Comparison of ENCODE assay signal across 8 cellular contexts in genomic region chr7:73683916-73684693, GRCh38. TPM values are rescaled to one million over a fixed set of nuclear protein-coding genes. Genes with fewer than 3 reads are reported as not detected.
A peak's percentile ranks its signal among the peaks of the same experiment; 100 is the strongest.
DNase-seq lines count a peak whose midpoint lies in the region; ATAC-seq, FAIRE-seq and TF ChIP-seq lines count a peak whose summit lies in the region.

No MANE protein-coding gene starts in this region.

- H3K27ac ChIP-seq in Peyer's patch: peak overlapping the region; percentile 78 to 86 (median 83)
- peak overlapping the region; percentile 79 to 87 (median 85) for H3K27ac ChIP-seq in esophagus muscularis mucosa (replicated peaks in 1 of 4)
- peak overlapping the region; percentile 51 to 92 (median 73) for H3K27ac ChIP-seq in pancreas

- peak in 3 of 4 donors; percentile 6 to 15 (median 7) for ATAC-seq in pancreas
- ATAC-seq in HG03520 (IDR thresholded peaks at IDR 0.05; ENCODE audit: unreplicated experiment): no peak
- no peak for ATAC-seq in GM18511 (IDR thresholded peaks at IDR 0.05; ENCODE audit: unreplicated experiment)

- intact Hi-C loops in esophagus muscularis mucosa (cut with DNase I) (loop anchor here (5.0 kb wide), 1 partner anchor 33 kb away; the partner anchor contains the start of gene STX1A), pancreas (cut with DNase I) (no loop called here)

- H3K4me3 ChIP-seq in Peyer's patch: peak overlapping the region; percentile 75 to 98 (median 96)
- H3K4me3 ChIP-seq in esophagus muscularis mucosa: peak overlapping the region; percentile 71 to 97 (median 80)
- peak overlapping the region; percentile 91 to 95 (median 95) for H3K4me3 ChIP-seq in pancreas

- FAIRE-seq in pancreas (lab: Jason Lieb, UNC): no peak

- H3K4me1 ChIP-seq in Peyer's patch (peaks cover 7 to 33% (median 11%) of the 10 kb centered on the region in 4 donors), esophagus muscularis mucosa (peaks cover 31 to 56% (median 50%) of the 10 kb centered on the region in 4 donors), pancreas (peaks cover 8 to 14% (median 12%) of the 10 kb centered on the region in 3 donors)

- no peaks in the 10 kb centered on the region for H3K27me3 ChIP-seq in Peyer's patch
- no peaks in the 10 kb centered on the region for H3K27me3 ChIP-seq in esophagus muscularis mucosa
- H3K27me3 ChIP-seq in pancreas: no peaks in the 10 kb centered on the region

- H3K36me3 ChIP-seq in Peyer's patch (peaks cover 0 to 22% (median 0%) of the 10 kb centered on the region in 3 donors), esophagus muscularis mucosa (peaks cover 22 to 37% (median 26%) of the 10 kb centered on the region in 4 donors), pancreas (peaks cover 0 to 5% (median 0%) of the 10 kb centered on the region in 3 donors)

- TF ChIP-seq CTCF in Peyer's patch (IDR thresholded peaks at IDR 0.05): no peak
- no peak for TF ChIP-seq CTCF in esophagus muscularis mucosa (IDR thresholded peaks at IDR 0.05)
- TF ChIP-seq CTCF in pancreas (IDR thresholded peaks at IDR 0.05): no peak

- TF ChIP-seq POLR2A in Peyer's patch (IDR thresholded peaks at IDR 0.05) (no peak), esophagus muscularis mucosa (IDR thresholded peaks at IDR 0.05; ENCODE audit: low read depth) (no peak)

- no peaks in the 10 kb centered on the region for H3K9me3 ChIP-seq in Peyer's patch
- no peaks in the 10 kb centered on the region for H3K9me3 ChIP-seq in esophagus muscularis mucosa
- H3K9me3 ChIP-seq in pancreas: no peaks in the 10 kb centered on the region

- TF ChIP-seq EP300 in esophagus muscularis mucosa (IDR thresholded peaks at IDR 0.05): no peak

- WGBS in esophagus muscularis mucosa: 39% methylated on average over 46 of the region's 46 CpGs
- 25 to 26% methylated on average over 46 of the region's 46 CpGs for WGBS in pancreas, 2 donors

- DNase-seq in NCI-H1092 treated with DMSO at 0.1 percent for 48 hours (lab: John Stamatoyannopoulos, UW) (peak; percentile 59), NCI-H1092 (lab: John Stamatoyannopoulos, UW) (no peak), Peyer's patch (no peak), esophagus muscularis mucosa (ENCODE audit: extremely low spot score) (no peak), pancreas (no peak), T-helper 9 cell (no peak)

RNA-seq across cellular contexts. Expression of gene BUD23, which starts 0.7 kb away (rescaled TPM):
- total RNA-seq in Peyer's patch (10 to 100 TPM; 34.5 to 48.7 (median 44.1) TPM), esophagus muscularis mucosa (10 to 100 TPM; 43.2 to 51.5 (median 48.6) TPM), pancreas (10 to 100 TPM; 26.9 to 36.8 (median 33.0) TPM)
- polyA plus RNA-seq in pancreas: 10 to 100 TPM; 46.7 to 62.9 TPM

RNA-seq across cellular contexts. Expression of gene DNAJC30, which starts 0.9 kb away (rescaled TPM):
- total RNA-seq in Peyer's patch (1 to 10 TPM; 1.7 to 8.1 (median 5.6) TPM), esophagus muscularis mucosa (1 to 10 TPM; 4.5 to 7.5 (median 5.5) TPM), pancreas (1 to 10 TPM; 4.1 to 8.2 (median 5.6) TPM)
- 1 to 10 TPM; 5.1 to 6.4 TPM for polyA plus RNA-seq in pancreas

RNA-seq across cellular contexts. Expression of gene VPS37D, which starts 16.5 kb away (rescaled TPM):
- total RNA-seq in Peyer's patch: 1 to 10 TPM in 3 of 4 donors, not detected in 1; 1.1 to 6.3 (median 5.0) TPM
- 1 to 10 TPM; 2.5 to 7.1 (median 4.0) TPM for total RNA-seq in esophagus muscularis mucosa
- 1 to 10 TPM; 2.6 to 3.9 (median 2.9) TPM for total RNA-seq in pancreas
- polyA plus RNA-seq in pancreas: 1 to 10 TPM; 4.5 to 8.2 TPM

RNA-seq across cellular contexts. Expression of gene STX1A, which starts 35.4 kb away (rescaled TPM):
- total RNA-seq in Peyer's patch (10 to 100 TPM in 3 of 4 donors, 1 to 10 TPM in 1; 5.6 to 27.3 (median 23.3) TPM), esophagus muscularis mucosa (10 to 100 TPM in 2 of 4 donors, 1 to 10 TPM in 2; 7.1 to 16.0 (median 9.6) TPM), pancreas (10 to 100 TPM in 2 of 6 donors, 1 to 10 TPM in 4; 2.3 to 11.9 (median 6.9) TPM)
- polyA plus RNA-seq in pancreas: 10 to 100 TPM; 31.8 to 95.7 TPM

RNA-seq across cellular contexts. Expression of gene ABHD11, which starts 54.5 kb away (rescaled TPM):
- 100 to 1,000 TPM in 2 of 4 donors, 10 to 100 TPM in 2; 65.9 to 156 (median 98.5) TPM for total RNA-seq in Peyer's patch
- 1 to 10 TPM; 6.1 to 7.9 (median 7.2) TPM for total RNA-seq in esophagus muscularis mucosa
- total RNA-seq in pancreas: 10 to 100 TPM; 16.0 to 30.6 (median 22.1) TPM
- polyA plus RNA-seq in pancreas: 10 to 100 TPM; 91.0 to 95.2 TPM

Comparison
In these comparisons a context has a peak if more than half of its experiments do, and no peak if none do; other contexts are left out.
1. ATAC-seq: peak in pancreas (3 of 4); none in HG03520 (single experiment) and GM18511 (single experiment).
2. Peak in every context shown above with its lines, with median percentiles within 50 percentile points of each other: H3K27ac ChIP-seq and H3K4me3 ChIP-seq.